30 cellular contexts compared by ENCODE assay signal in genomic region chr13:77222000-77222690, GRCh38.
DNase-seq lines count a peak whose midpoint lies in the region; ATAC-seq and TF ChIP-seq lines count a peak whose summit lies in the region.
"Had no signal": no experiment of that assay in that cellular context is flagged by ENCODE, and none has a peak within 500 bp of the region (broad histone marks: within the 10 kb centered on the region; RNA-seq: fewer than 3 reads in every experiment).

No MANE protein-coding gene starts in this region.

- 79% methylated on average over 3 of the region's 3 CpGs for WGBS in SK-N-SH (ENCODE audit: low lambda C conversion rate)

- H3K4me3 Mint-ChIP-seq in activated T-cell treated with anti-CD3 and anti-CD28 coated beads, Interleukin-2, amount 50 U/mL, for 72 hours: no peak overlapping the region
- H3K4me3 Mint-ChIP-seq in memory B cell: no peak overlapping the region
- H3K4me3 Mint-ChIP-seq: activated naive CD8-positive, alpha-beta T cell treated with anti-CD3 and anti-CD28 coated beads, Interleukin-2, amount 10 ng/mL, durations not matched to agents 7 days and 5 days; dendritic cell treated with granulocyte-macrophage colony-stimulating factor and Interleukin-4, amounts not matched to agents 40 ng/mL and 50 ng/mL, for 4 days; endodermal cell; HFFc6; IgD-negative memory B cell had no signal

- H3K4me1 ChIP-seq in SK-N-SH (ENCODE audit: control insufficient read depth in 1 of 2, insufficient read depth in 2 of 2, low read depth in 1 of 2, low read length in 1 of 2): peaks cover 0 to 19% of the 10 kb centered on the region in 2 experiments; a peak in 2 of 4 replicates
- H3K4me1 ChIP-seq: esophagus muscularis mucosa, psoas muscle had no signal

- ATAC-seq in activated T-cell treated with anti-CD3 and anti-CD28 coated beads, Interleukin-2, amount 50 U/mL, for 72 hours (replicated peaks in 1 of 2): peak; percentile 51 to 73
- ATAC-seq in memory B cell (ENCODE audit: low read depth) (no peak), HG02885 (IDR thresholded peaks at IDR 0.05; ENCODE audit: poor library complexity, unreplicated experiment) (no peak), HG02970 (IDR thresholded peaks at IDR 0.05; ENCODE audit: low FRiP score, unreplicated experiment) (no peak)
- ATAC-seq: left colon had no signal

- no peaks in the 10 kb centered on the region for H3K9me3 ChIP-seq in SK-N-SH
- H3K9me3 ChIP-seq: BLaER1 treated with 17β-estradiol and CSF1 and Interleukin-3, amounts not matched to agents 10 nM and 100 nM; esophagus muscularis mucosa; psoas muscle; thoracic aorta had no signal

- no peak overlapping the region; a peak in 1 of 4 replicates for H3K27ac ChIP-seq in SK-N-SH (ENCODE audit: low read depth in 2 of 2, low read length in 1 of 2)
- H3K27ac ChIP-seq: BLaER1 treated with 17β-estradiol and CSF1 and Interleukin-3, amounts not matched to agents 10 nM and 100 nM; esophagus muscularis mucosa; hepatocyte; psoas muscle; thoracic aorta had no signal

- POLR2A ChIA-PET in SK-N-SH (lab: Yijun Ruan, JAX): no interaction called here

- peaks cover 26% of the 10 kb centered on the region for H3K4me1 Mint-ChIP-seq in activated T-cell treated with anti-CD3 and anti-CD28 coated beads, Interleukin-2, amount 50 U/mL, for 72 hours (ENCODE audit: low read depth)
- H3K4me1 Mint-ChIP-seq in memory B cell: peaks cover 6% of the 10 kb centered on the region

- TF ChIP-seq RAD21 in SK-N-SH (IDR thresholded peaks at IDR 0.05; ENCODE audit: low read length): no peak

- CTCF ChIA-PET in SK-N-SH (lab: Yijun Ruan, JAX): no interaction called here

- no peaks in the 10 kb centered on the region for H3F3A ChIP-seq in SK-N-SH (replicated peaks; ENCODE audit: insufficient read depth)

- peaks cover 7% of the 10 kb centered on the region for H3K36me3 ChIP-seq in GM06990 (ENCODE audit: control insufficient read depth, insufficient read depth, low read length)
- H3K36me3 ChIP-seq in SK-N-SH (replicated peaks in 1 of 2; ENCODE audit: control insufficient read depth in 1 of 2, insufficient read depth in 2 of 2, low read length in 1 of 2): peaks cover 19 to 44% of the 10 kb centered on the region in 2 experiments
- H3K36me3 ChIP-seq: thoracic aorta had no signal

- no peaks in the 10 kb centered on the region for H3K27me3 Mint-ChIP-seq in activated T-cell treated with anti-CD3 and anti-CD28 coated beads, Interleukin-2, amount 50 U/mL, for 72 hours (ENCODE audit: low read depth)
- no peaks in the 10 kb centered on the region for H3K27me3 Mint-ChIP-seq in memory B cell
- H3K27me3 Mint-ChIP-seq: activated naive CD8-positive, alpha-beta T cell treated with anti-CD3 and anti-CD28 coated beads, Interleukin-2, amount 10 ng/mL, durations not matched to agents 7 days and 5 days; dendritic cell treated with granulocyte-macrophage colony-stimulating factor and Interleukin-4, amounts not matched to agents 40 ng/mL and 50 ng/mL, for 4 days; IgD-negative memory B cell had no signal

- no peak; a peak in 1 of 4 replicates for TF ChIP-seq EP300 in SK-N-SH (IDR thresholded peaks at IDR 0.05; ENCODE audit: borderline replicate concordance in 1 of 2, low read depth in 1 of 2, low read length in 1 of 2)

- no peaks in the 10 kb centered on the region for H3K79me2 ChIP-seq in SK-N-SH (ENCODE audit: insufficient read depth)
- H3K79me2 ChIP-seq: hepatocyte had no signal

- DNase-seq in activated T-cell treated with anti-CD3 and anti-CD28 coated beads, Interleukin-2, amount 50 U/mL, for 72 hours: no peak
- DNase-seq in activated T-cell treated with anti-CD3 and anti-CD28 coated beads for 4 hours: no peak
- peak; percentile 4 for DNase-seq in GM06990 (ENCODE audit: extremely low read depth, insufficient read length)
- DNase-seq in SK-N-SH: no peak
- DNase-seq in memory B cell (ENCODE audit: low spot score in 2 of 2): no peak
- DNase-seq in COR-L47 (lab: John Stamatoyannopoulos, UW): no peak
- DNase-seq: activated CD4-positive, alpha-beta T cell treated with anti-CD3 and anti-CD28 coated beads for 4 hours; activated naive CD8-positive, alpha-beta T cell treated with anti-CD3 and anti-CD28 coated beads, Interleukin-2, amount 10 ng/mL, durations not matched to agents 7 days and 5 days; central memory CD4-positive, alpha-beta T cell; endodermal cell; foreskin melanocyte; GOT3; HFFc6; left colon; mesenchymal stem cell; NCI-H1105 treated with DMSO at 0.1 percent for 48 hours; NCI-H1930; NCI-H526 treated with DMSO at 0.1 percent for 48 hours; psoas muscle; stimulated activated naive CD4-positive, alpha-beta T cell treated with Interleukin-2 at 50 U/mL for 16 hours had no signal

- no peak overlapping the region for H3K9ac ChIP-seq in SK-N-SH
- H3K9ac ChIP-seq: BLaER1 treated with 17β-estradiol and CSF1 and Interleukin-3, amounts not matched to agents 10 nM and 100 nM had no signal

- no peak overlapping the region for H3K4me2 ChIP-seq in SK-N-SH
- H3K4me2 ChIP-seq: BLaER1 treated with 17β-estradiol and CSF1 and Interleukin-3, amounts not matched to agents 10 nM and 100 nM; hepatocyte had no signal

- no peak overlapping the region for H3K4me3 ChIP-seq in GM06990 (replicated peaks; ENCODE audit: low read depth, low read length)
- no peak overlapping the region for H3K4me3 ChIP-seq in SK-N-SH (ENCODE audit: low read depth in 2 of 2, low read length in 1 of 2)
- H3K4me3 ChIP-seq: BLaER1 treated with 17β-estradiol and CSF1 and Interleukin-3, amounts not matched to agents 10 nM and 100 nM; esophagus muscularis mucosa; GM12878; hepatocyte; psoas muscle; thoracic aorta had no signal

- H2AFZ ChIP-seq in SK-N-SH (ENCODE audit: low read depth): no peak overlapping the region
- H2AFZ ChIP-seq: hepatocyte had no signal

- H3K9me2 ChIP-seq in SK-N-SH: no peaks in the 10 kb centered on the region

- H3K9me3 Mint-ChIP-seq in activated T-cell treated with anti-CD3 and anti-CD28 coated beads, Interleukin-2, amount 50 U/mL, for 72 hours: peaks cover 0 to 2% of the 10 kb centered on the region in 2 donors
- H3K9me3 Mint-ChIP-seq in memory B cell: no peaks in the 10 kb centered on the region
- H3K9me3 Mint-ChIP-seq: activated T-helper 2 cell treated with anti-CD3 and anti-CD28 coated beads, Interferon-gamma antibody, Interleukin-2, Interleukin-4, amounts not matched to agents 10 μg/mL and 5 μg/mL and 100 μg/mL, durations not matched to agents 14 hours and 24 hours and 36 hours; dendritic cell treated with granulocyte-macrophage colony-stimulating factor and Interleukin-4, amounts not matched to agents 40 ng/mL and 50 ng/mL, for 4 days; endodermal cell; HFFc6; IgD-negative memory B cell had no signal

- no peaks in the 10 kb centered on the region for H4K20me1 ChIP-seq in SK-N-SH (ENCODE audit: insufficient read depth)

- H3K27ac Mint-ChIP-seq in activated T-cell treated with anti-CD3 and anti-CD28 coated beads, Interleukin-2, amount 50 U/mL, for 72 hours: no peak overlapping the region
- peak overlapping the region; percentile 73 for H3K27ac Mint-ChIP-seq in memory B cell
- H3K27ac Mint-ChIP-seq: activated naive CD8-positive, alpha-beta T cell treated with anti-CD3 and anti-CD28 coated beads, Interleukin-2, amount 10 ng/mL, durations not matched to agents 7 days and 5 days; activated T-helper 2 cell treated with anti-CD3 and anti-CD28 coated beads, Interferon-gamma antibody, Interleukin-2, Interleukin-4, amounts not matched to agents 10 μg/mL and 5 μg/mL and 100 μg/mL, durations not matched to agents 14 hours and 24 hours and 36 hours; dendritic cell treated with granulocyte-macrophage colony-stimulating factor and Interleukin-4, amounts not matched to agents 40 ng/mL and 50 ng/mL, for 4 days; endodermal cell; HFFc6 had no signal

- H3K36me3 Mint-ChIP-seq in activated T-cell treated with anti-CD3 and anti-CD28 coated beads, Interleukin-2, amount 50 U/mL, for 72 hours (ENCODE audit: insufficient read depth in 2 of 2): peaks cover 1 to 19% of the 10 kb centered on the region in 2 donors
- peaks cover 26% of the 10 kb centered on the region for H3K36me3 Mint-ChIP-seq in memory B cell

- TF ChIP-seq CTCF in GM06990 (IDR thresholded peaks at IDR 0.05; ENCODE audit: insufficient read depth, low read length, poor library complexity, severe bottlenecking): no peak
- TF ChIP-seq CTCF in SK-N-SH (IDR thresholded peaks at IDR 0.05): no peak

- H3K27me3 ChIP-seq in GM06990 (replicated peaks; ENCODE audit: control insufficient read depth, insufficient read depth, low read length): no peaks in the 10 kb centered on the region
- H3K27me3 ChIP-seq in SK-N-SH (ENCODE audit: insufficient read depth): no peaks in the 10 kb centered on the region
- H3K27me3 ChIP-seq: BLaER1 treated with 17β-estradiol and CSF1 and Interleukin-3, amounts not matched to agents 10 nM and 100 nM; esophagus muscularis mucosa; hepatocyte had no signal

TF ChIP-seq in SK-N-SH, 30 proteins besides CTCF, POLR2A, EP300 and RAD21:
- no peak for TF ChIP-seq TAF1 (IDR thresholded peaks at IDR 0.05; ENCODE audit: borderline replicate concordance, low read depth, low read length)
- no peak for TF ChIP-seq ELF1 (IDR thresholded peaks at IDR 0.05)
- no peak for TF ChIP-seq USF2 (IDR thresholded peaks at IDR 0.05; ENCODE audit: borderline replicate concordance, low read depth, low read length)
- no peak for TF ChIP-seq MEF2A (IDR thresholded peaks at IDR 0.05; ENCODE audit: borderline replicate concordance, low read depth)
- TF ChIP-seq RCOR1 (IDR thresholded peaks at IDR 0.05; ENCODE audit: low read length): 0 out of 2 replicates have a peak, but pooled peaks have one; percentile 15
- no peak for TF ChIP-seq NFIC (IDR thresholded peaks at IDR 0.05; ENCODE audit: borderline replicate concordance)
- TF ChIP-seq POLR2AphosphoS5 (IDR thresholded peaks at IDR 0.05; ENCODE audit: low read depth, low read length): no peak
- TF ChIP-seq RFX5 (IDR thresholded peaks at IDR 0.05; ENCODE audit: low read length): no peak
- no peak for TF ChIP-seq CHD2 (IDR thresholded peaks at IDR 0.05; ENCODE audit: low read length, partially characterized antibody)
- TF ChIP-seq MXI1 (IDR thresholded peaks at IDR 0.05; ENCODE audit: low read depth, low read length): no peak
- peak; percentile 69 for TF ChIP-seq GATA2 (CRISPR knock-in tag; IDR thresholded peaks at IDR 0.05)
- TF ChIP-seq SMC3 (IDR thresholded peaks at IDR 0.05; ENCODE audit: low read depth, low read length): no peak
- no peak for TF ChIP-seq TCF12 (IDR thresholded peaks at IDR 0.05)

Comparison
In these comparisons a context has a peak if more than half of its experiments do, and no peak if none do; other contexts are left out.
1. ATAC-seq: peak in activated T-cell treated with anti-CD3 and anti-CD28 coated beads, Interleukin-2, amount 50 U/mL, for 72 hours (2 of 2); none in memory B cell (single experiment), HG02885 (single experiment) and HG02970 (single experiment).